Comparison of ENCODE assay signal across 31 cellular contexts in genomic region chr6:136984578-136984977, GRCh38.
"Had no signal": no experiment of that assay in that cellular context is flagged by ENCODE, and none has a peak within 500 bp of the region (broad histone marks: within the 10 kb centered on the region; RNA-seq: fewer than 3 reads in every experiment).

No MANE protein-coding gene starts in this region.

- H3K9me3 ChIP-seq: ovary, psoas muscle, spleen, suprapubic skin, testis, tibial artery, transverse colon, upper lobe of right lung, uterus had no signal

- H3K9ac ChIP-seq: neural progenitor cell, parathyroid adenoma had no signal

- H3K4me1 ChIP-seq: neural progenitor cell, upper lobe of right lung, uterus had no signal

- H2AFZ ChIP-seq: neural progenitor cell, parathyroid adenoma had no signal

- H3K79me2 ChIP-seq: parathyroid adenoma had no signal

- H3K4me2 ChIP-seq: neural progenitor cell, smooth muscle cell had no signal

- H3K27ac Mint-ChIP-seq: natural killer cell; nephron; neural progenitor cell; progenitor cell of endocrine pancreas; stimulated activated memory B cell treated with anti-CD40 and anti-IgM and Interleukin-4, amounts not matched to agents 10 μg/mL and 1 μg/mL and 100 μg/mL, for 72 hours; stimulated activated naive CD8-positive, alpha-beta T cell treated with anti-CD3 and anti-CD28 coated beads, Interleukin-15, amount 100 ng/mL, for 72 hours; type B pancreatic cell had no signal

- H3K36me3 ChIP-seq: neural progenitor cell, ovary, spleen, suprapubic skin, tibial artery, transverse colon, upper lobe of right lung, uterus had no signal

- DNase-seq: natural killer cell; occipital lobe; ovary; posterior cingulate gyrus; psoas muscle; right cardiac atrium; spleen; stimulated activated CD4-positive, alpha-beta T cell treated with anti-CD3 and anti-CD28 coated beads, Interleukin-12 subunit alpha, Interleukin-12 subunit beta, amount 100 ng/mL, for 4 hours; stimulated activated CD4-positive, alpha-beta T cell treated with anti-CD3 and anti-CD28 coated beads, Interleukin-1b, Interleukin-23, amount 100 ng/mL, for 48 hours; stimulated activated CD4-positive, alpha-beta T cell treated with anti-CD3 and anti-CD28 coated beads, Interleukin-4, amount 100 ng/mL, for 1 hour; stimulated activated CD4-positive, alpha-beta T cell treated with anti-CD3 and anti-CD28 coated beads, Interleukin-4, amount 100 ng/mL, for 4 hours; stimulated activated CD8-positive, alpha-beta memory T cell treated with anti-CD3 and anti-CD28 coated beads, Interleukin-4, amount 100 ng/mL, for 48 hours; stimulated activated naive CD4-positive, alpha-beta T cell; stimulated activated naive CD8-positive, alpha-beta T cell treated with anti-CD3 and anti-CD28 coated beads, Interleukin-15, amount 100 ng/mL, for 72 hours; stimulated activated naive CD8-positive, alpha-beta T cell treated with anti-CD3 and anti-CD28 coated beads, Interleukin-15, Interleukin-2, amounts not matched to agents 100 U/mL and 50 U/mL, for 24 hours; substantia nigra; testis; tibial artery; transverse colon; upper lobe of right lung; uterus had no signal

- H3K4me3 Mint-ChIP-seq: natural killer cell; nephron; neural progenitor cell; stimulated activated memory B cell treated with anti-CD40 and anti-IgM and Interleukin-4, amounts not matched to agents 10 μg/mL and 1 μg/mL and 100 μg/mL, for 72 hours; stimulated activated naive CD8-positive, alpha-beta T cell treated with anti-CD3 and anti-CD28 coated beads, Interleukin-15, amount 100 ng/mL, for 72 hours; type B pancreatic cell had no signal

- H3K4me1 Mint-ChIP-seq: natural killer cell had no signal

- H3K27me3 ChIP-seq: neural progenitor cell, ovary, suprapubic skin, testis, tibial artery, uterus had no signal

- H3K27me3 Mint-ChIP-seq: progenitor cell of endocrine pancreas had no signal

- H3K27ac ChIP-seq: neural progenitor cell, ovary, parathyroid adenoma, psoas muscle, spleen, testis, tibial artery, transverse colon, upper lobe of right lung, uterus had no signal

- H3K9me3 Mint-ChIP-seq: natural killer cell; nephron; neural progenitor cell; stimulated activated memory B cell treated with anti-CD40 and anti-IgM and Interleukin-4, amounts not matched to agents 10 μg/mL and 1 μg/mL and 100 μg/mL, for 72 hours; stimulated activated naive CD8-positive, alpha-beta T cell treated with anti-CD3 and anti-CD28 coated beads, Interleukin-15, amount 100 ng/mL, for 72 hours; type B pancreatic cell had no signal

- H3K36me3 Mint-ChIP-seq: natural killer cell; neural progenitor cell; stimulated activated memory B cell treated with anti-CD40 and anti-IgM and Interleukin-4, amounts not matched to agents 10 μg/mL and 1 μg/mL and 100 μg/mL, for 72 hours; type B pancreatic cell had no signal

- ATAC-seq: natural killer cell; psoas muscle; right cardiac atrium; sciatic nerve; stimulated activated memory B cell treated with anti-CD40 and anti-IgM and Interleukin-4, amounts not matched to agents 10 μg/mL and 1 μg/mL and 100 μg/mL, for 72 hours; stimulated activated naive CD8-positive, alpha-beta T cell treated with anti-CD3 and anti-CD28 coated beads, Interleukin-15, amount 100 ng/mL, for 72 hours; stimulated activated naive CD8-positive, alpha-beta T cell treated with anti-CD3 and anti-CD28 coated beads, Interleukin-15, Interleukin-2, amounts not matched to agents 100 U/mL and 50 U/mL, for 24 hours; upper lobe of right lung had no signal

- H3K4me3 ChIP-seq: neural progenitor cell, ovary, psoas muscle, skin epidermis, smooth muscle cell, spleen, suprapubic skin, testis, tibial artery, transverse colon, upper lobe of right lung, uterus had no signal
